Comparison of ENCODE assay signal across 33 cellular contexts in the genomic region with DNA sequence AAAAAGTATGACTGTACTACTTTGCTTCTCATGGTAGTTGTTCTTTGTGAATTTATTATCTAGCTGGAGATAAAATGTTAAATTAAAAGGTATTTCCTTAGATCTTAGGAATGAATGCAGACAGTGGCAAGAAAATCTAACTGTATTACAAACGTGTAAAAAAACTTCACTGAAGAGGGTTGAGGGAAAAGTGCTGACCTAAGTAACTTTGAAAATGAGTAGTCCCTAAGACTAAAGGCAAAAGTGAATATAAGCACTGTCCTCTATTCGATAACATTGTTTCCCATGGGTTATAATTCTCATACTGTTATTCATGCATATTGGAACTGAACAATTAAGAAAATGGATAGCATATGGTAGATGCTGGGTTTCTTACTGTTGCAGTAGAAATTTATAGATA.
"Had no signal": no experiment of that assay in that cellular context is flagged by ENCODE, and none has a peak within 500 bp of the region (broad histone marks: within the 10 kb centered on the region; RNA-seq: fewer than 3 reads in every experiment).

No MANE protein-coding gene starts in this region.

- H3K4me3 ChIP-seq: adrenal gland, body of pancreas, breast epithelium had no signal

- DNase-seq: activated B cell treated with CpG ODN at 0.5 μM for 24 hours; activated CD4-positive, alpha-beta memory T cell treated with anti-CD3 and anti-CD28 coated beads for 36 hours; activated CD4-positive, alpha-beta T cell treated with anti-CD3 and anti-CD28 coated beads for 4 hours; activated CD4-positive, alpha-beta T cell treated with anti-CD3 and anti-CD28 coated beads, Interleukin-2, amount 10 ng/mL, durations not matched to agents 24 days and 14 days; activated CD4-positive, alpha-beta T cell treated with anti-CD3 and anti-CD28 coated beads, Interleukin-2, amount 50 U/mL, for 1 hour; activated CD4-positive, alpha-beta T cell treated with anti-CD3 and anti-CD28 coated beads, Interleukin-2, amount 50 U/mL, for 4 hours; activated CD4-positive, CD25-positive, alpha-beta regulatory T cell treated with anti-CD3 and anti-CD28 coated beads, Interleukin-2, amount 50 U/mL, for 72 hours; activated CD8-positive, alpha-beta memory T cell treated with anti-CD3 and anti-CD28 coated beads, Interleukin-2, amount 50 U/mL, for 4 hours; activated CD8-positive, alpha-beta T cell treated with anti-CD3 and anti-CD28 coated beads for 36 hours; activated effector memory CD4-positive, alpha-beta T cell treated with anti-CD3 and anti-CD28 coated beads, Interleukin-2, amount 50 U/mL, for 16 hours; activated gamma-delta T cell treated with Interleukin-2 at 50 U/mL for 16 hours; activated naive CD4-positive, alpha-beta T cell; activated naive CD4-positive, alpha-beta T cell treated with anti-CD3 and anti-CD28 coated beads for 36 hours; activated naive CD4-positive, alpha-beta T cell treated with anti-CD3 and anti-CD28 coated beads, Interleukin-2, amount 50 U/mL, for 16 hours; activated naive CD8-positive, alpha-beta T cell treated with anti-CD3 and anti-CD28 coated beads for 36 hours; activated T-cell treated with anti-CD3 and anti-CD28 coated beads for 4 hours; activated T-cell treated with anti-CD3 and anti-CD28 coated beads, Interleukin-2, amount 50 U/mL, for 1 hour; activated T-cell treated with anti-CD3 and anti-CD28 coated beads, Interleukin-2, amount 50 U/mL, for 4 hours; activated T-cell treated with anti-CD3 and anti-CD28 coated beads, Interleukin-2, amount 50 U/mL, for 72 hours; adrenal gland; amniotic stem cell; aorta; body of pancreas; brain microvascular endothelial cell; cerebellar nuclear complex; T-helper 2 cell; T-helper 9 cell had no signal

- H3K4me1 ChIP-seq: adrenal gland, body of pancreas, breast epithelium had no signal

- H3K9me3 ChIP-seq: adrenal gland, body of pancreas, breast epithelium had no signal

- ATAC-seq: activated CD8-positive, alpha-beta T cell treated with anti-CD3 and anti-CD28 coated beads for 36 hours; activated naive CD4-positive, alpha-beta T cell treated with anti-CD3 and anti-CD28 coated beads, Interleukin-2, amount 50 U/mL, for 72 hours; activated T-cell treated with anti-CD3 and anti-CD28 coated beads, Interleukin-2, amount 50 U/mL, for 4 hours; activated T-cell treated with anti-CD3 and anti-CD28 coated beads, Interleukin-2, amount 50 U/mL, for 72 hours; activated T-helper 17 cell treated with anti-CD3 and anti-CD28 coated beads, Interleukin-2, amount 50 U/mL, for 72 hours; body of pancreas had no signal

- FAIRE-seq: astrocyte, TTC549 had no signal

- H3K27me3 ChIP-seq: adrenal gland, body of pancreas, brain microvascular endothelial cell, breast epithelium had no signal

- H3K27ac ChIP-seq: adrenal gland, body of pancreas, brain microvascular endothelial cell, breast epithelium, VCaP had no signal

- H3K36me3 ChIP-seq: adrenal gland, brain microvascular endothelial cell, breast epithelium had no signal
